ENCODE assay signal across 20 cellular contexts in genomic region chr3:194051554-194052175, GRCh38.
DNase-seq lines count a peak whose midpoint lies in the region; ATAC-seq, FAIRE-seq and TF ChIP-seq lines count a peak whose summit lies in the region.
"Had no signal": no experiment of that assay in that cellular context is flagged by ENCODE, and none has a peak within 500 bp of the region (broad histone marks: within the 10 kb centered on the region; RNA-seq: fewer than 3 reads in every experiment).

No MANE protein-coding gene starts in this region.

- H3K4me3 ChIP-seq in dorsolateral prefrontal cortex (no peak overlapping the region), pancreas (no peak overlapping the region)
- H3K4me3 ChIP-seq: cardiac muscle cell, hepatocyte, sigmoid colon had no signal

- H3K4me3 Mint-ChIP-seq in dendritic cell treated with granulocyte-macrophage colony-stimulating factor and Interleukin-4, amounts not matched to agents 40 ng/mL and 50 ng/mL, for 4 days: no peak overlapping the region
- H3K4me3 Mint-ChIP-seq: activated CD8-positive, alpha-beta T cell treated with anti-CD3 and anti-CD28 coated beads, Interleukin-2, amount 10 ng/mL, durations not matched to agents 7 days and 5 days had no signal

- peak overlapping the region; percentile 6 for H3K27ac Mint-ChIP-seq in dendritic cell treated with granulocyte-macrophage colony-stimulating factor and Interleukin-4, amounts not matched to agents 40 ng/mL and 50 ng/mL, for 4 days
- H3K27ac Mint-ChIP-seq: activated CD8-positive, alpha-beta T cell treated with anti-CD3 and anti-CD28 coated beads, Interleukin-2, amount 10 ng/mL, durations not matched to agents 7 days and 5 days had no signal

- H3K4me1 ChIP-seq in pancreas: peaks cover 6 to 9% (median 9%) of the 10 kb centered on the region in 3 donors

- no peaks in the 10 kb centered on the region for H3K9me3 ChIP-seq in pancreas
- H3K9me3 ChIP-seq: neutrophil had no signal

- H3K36me3 ChIP-seq in pancreas: no peaks in the 10 kb centered on the region
- H3K36me3 ChIP-seq: cardiac muscle cell, neutrophil, sigmoid colon had no signal

- peaks cover 64% of the 10 kb centered on the region for H3K4me1 Mint-ChIP-seq in dendritic cell treated with granulocyte-macrophage colony-stimulating factor and Interleukin-4, amounts not matched to agents 40 ng/mL and 50 ng/mL, for 4 days (ENCODE audit: low read depth)

- no peak for ATAC-seq in pancreas
- ATAC-seq: activated CD8-positive, alpha-beta T cell treated with anti-CD3 and anti-CD28 coated beads, Interleukin-2, amount 10 ng/mL, durations not matched to agents 7 days and 5 days; Panc1 had no signal

- no peak for FAIRE-seq in pancreas (lab: Jason Lieb, UNC)
- FAIRE-seq: G401.6, GM12891, H54 had no signal

- H3K27me3 ChIP-seq in dorsolateral prefrontal cortex: no peaks in the 10 kb centered on the region
- no peaks in the 10 kb centered on the region for H3K27me3 ChIP-seq in pancreas
- H3K27me3 ChIP-seq: cardiac muscle cell, hepatocyte, sigmoid colon had no signal

- H3K9me3 Mint-ChIP-seq in dendritic cell treated with granulocyte-macrophage colony-stimulating factor and Interleukin-4, amounts not matched to agents 40 ng/mL and 50 ng/mL, for 4 days: peaks cover 18% of the 10 kb centered on the region

- no peak overlapping the region for H3K27ac ChIP-seq in dorsolateral prefrontal cortex
- no peak overlapping the region for H3K27ac ChIP-seq in pancreas
- H3K27ac ChIP-seq: cardiac muscle cell, hepatocyte, neutrophil, sigmoid colon had no signal

- H3K27me3 Mint-ChIP-seq in dendritic cell treated with granulocyte-macrophage colony-stimulating factor and Interleukin-4, amounts not matched to agents 40 ng/mL and 50 ng/mL, for 4 days: peaks cover 63% of the 10 kb centered on the region

- TF ChIP-seq CTCF in dorsolateral prefrontal cortex (IDR thresholded peaks at IDR 0.05 in 54 of 56, conservative IDR thresholded peaks at IDR 0.05 in 2 of 56; ENCODE audit: low read depth in 1 of 56, partially characterized antibody in 56 of 56) (no peak), pancreas (IDR thresholded peaks at IDR 0.05) (no peak)

- in situ Hi-C loops in G401 (cut with HindIII; ENCODE audit: low sequenced_read_pairs): no loop called here

- 89 to 98% methylated on average over 2 of the region's 2 CpGs for whole genome bisulfite sequencing in pancreas, 2 donors

- H3K36me3 Mint-ChIP-seq in dendritic cell treated with granulocyte-macrophage colony-stimulating factor and Interleukin-4, amounts not matched to agents 40 ng/mL and 50 ng/mL, for 4 days (ENCODE audit: low read depth): peaks cover 9% of the 10 kb centered on the region

- intact Hi-C loops in dendritic cell treated with granulocyte-macrophage colony-stimulating factor and Interleukin-4, amounts not matched to agents 40 ng/mL and 50 ng/mL, for 4 days (cut with micrococcal nuclease): loop anchor here (5.0 kb wide), 1 partner anchor 49 kb away; no protein-coding TSS in a partner anchor
- intact Hi-C loops in dorsolateral prefrontal cortex (cut with DNase I): no loop called here
- intact Hi-C loops in pancreas (cut with DNase I): no loop called here

- DNase-seq in Daoy (ENCODE audit: low read depth): peak; percentile 46
- DNase-seq in NCI-H1417 (lab: John Stamatoyannopoulos, UW): peak in 2 of 3 experiments; percentile 92 to 99
- DNase-seq in NOMO-1 (lab: John Stamatoyannopoulos, UW; ENCODE audit: unreplicated experiment in 2 of 2): peak; percentile 98 to 100
- no peak for DNase-seq in dorsolateral prefrontal cortex
- no peak for DNase-seq in pancreas
- no peak for DNase-seq in NCI-H526 treated with DMSO at 0.1 percent for 48 hours (lab: John Stamatoyannopoulos, UW)
- DNase-seq in G401 (ENCODE audit: low spot score): no peak
- DNase-seq: activated CD8-positive, alpha-beta T cell treated with anti-CD3 and anti-CD28 coated beads, Interleukin-2, amount 10 ng/mL, durations not matched to agents 7 days and 5 days; effector memory CD4-positive, alpha-beta T cell; sigmoid colon; stimulated activated CD4-positive, alpha-beta T cell treated with anti-CD3 and anti-CD28 coated beads, Interleukin-4, amount 100 ng/mL, for 24 hours; stimulated activated CD8-positive, alpha-beta memory T cell treated with anti-CD3 and anti-CD28 coated beads, Interleukin-4, amount 100 ng/mL, for 48 hours had no signal

Comparison
In these comparisons a context has a peak if more than half of its experiments do, and no peak if none do; other contexts are left out.
1. DNase-seq: peak in Daoy (single experiment), NCI-H1417 (2 of 3) and NOMO-1 (2 of 2); none in dorsolateral prefrontal cortex (0 of 10), pancreas (0 of 6), NCI-H526 treated with DMSO at 0.1 percent for 48 hours (single experiment) and G401 (single experiment).